Comparison of ENCODE assay signal across 22 cellular contexts in the genomic region with DNA sequence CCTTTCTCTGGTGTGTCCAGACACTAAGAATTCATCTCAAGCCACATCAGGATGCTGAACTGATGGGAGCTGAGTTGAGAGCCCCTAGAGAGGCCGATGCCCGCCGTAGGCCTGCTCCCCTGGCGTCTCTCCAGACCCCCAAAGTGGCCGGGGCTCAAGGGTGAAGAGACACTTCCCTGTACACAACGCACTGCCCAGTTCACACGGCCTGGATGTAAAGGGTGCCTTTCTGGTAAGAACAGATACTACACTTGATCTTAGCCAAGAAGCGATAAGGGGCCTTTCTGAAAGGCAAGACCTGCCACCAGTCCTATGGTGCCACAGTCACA. TPM values are rescaled to one million over a fixed set of nuclear protein-coding genes. Genes with fewer than 3 reads are reported as not detected.
"Had no signal": no experiment of that assay in that cellular context is flagged by ENCODE, and none has a peak within 500 bp of the region (broad histone marks: within the 10 kb centered on the region; RNA-seq: fewer than 3 reads in every experiment).

No MANE protein-coding gene starts in this region.

- H3K4me3 ChIP-seq: MG63, SJSA1, SK-N-MC had no signal

- H3K9me3 ChIP-seq: MG63, SJSA1 had no signal

- H3K27ac ChIP-seq: SJSA1, SK-N-MC had no signal

- H3K36me3 ChIP-seq: MG63, SJSA1 had no signal

- H3K4me1 ChIP-seq: SJSA1 had no signal

- H3K27me3 ChIP-seq: MG63, SJSA1 had no signal

- DNase-seq: KBM-7, MG63, NCI-H1092, NCI-H1105 treated with DMSO at 0.1 percent for 48 hours, NCI-H1417 treated with DMSO at 0.1 percent for 48 hours, NCI-H146, NCI-H1694 treated with DMSO at 0.1 percent for 48 hours, NCI-H1930, NCI-H2081 treated with DMSO at 0.1 percent for 48 hours, NCI-H2171, NCI-H226, NCI-H446, NCI-H510A, NCI-H524 treated with DMSO at 0.1 percent for 48 hours, NCI-H69, NCI-H774, Right ventricle myocardium superior, RPMI8226, SIG-M5 had no signal

RNA-seq across cellular contexts. Expression of gene ZFP92, which starts 39.6 kb away (rescaled TPM):
- total RNA-seq: HT-29, SJSA1 had no signal

RNA-seq across cellular contexts. Expression of gene PNMA6E, which starts 49.8 kb away (rescaled TPM):
- total RNA-seq: HT-29, Right ventricle myocardium superior, SJSA1 had no signal
